ENCODE assay signal across 8 cellular contexts in genomic region chr17:77098884-77099545, GRCh38. TPM values are rescaled to one million over a fixed set of nuclear protein-coding genes. Genes with fewer than 3 reads are reported as not detected.
DNase-seq lines count a peak whose midpoint lies in the region; ATAC-seq, FAIRE-seq and TF ChIP-seq lines count a peak whose summit lies in the region.
"Had no signal": no experiment of that assay in that cellular context is flagged by ENCODE, and none has a peak within 500 bp of the region (broad histone marks: within the 10 kb centered on the region; RNA-seq: fewer than 3 reads in every experiment).

No MANE protein-coding gene starts in this region.

- H3K27ac ChIP-seq in astrocyte (ENCODE audit: low read depth, low read length) (no peak overlapping the region), subcutaneous abdominal adipose tissue (ENCODE audit: low read depth, low read length) (peak overlapping the region; percentile 95)

- H3K36me3 Mint-ChIP-seq in astrocyte (ENCODE audit: low read depth, unreplicated experiment) = peaks cover 16% of the 10 kb centered on the region

- peaks cover 7% of the 10 kb centered on the region for H3K4me1 Mint-ChIP-seq in astrocyte (ENCODE audit: low read depth, unreplicated experiment)

- intact Hi-C loops in left colon (cut with DNase I, micrococcal nuclease) = loop anchor here in 1 of 2 donors (10.0 kb wide), 1 partner anchor 46 kb away; the partner anchor contains the start of gene SEC14L1

- no peak for FAIRE-seq in astrocyte (lab: Jason Lieb, UNC)

- no peak overlapping the region for H3K9ac ChIP-seq in astrocyte (ENCODE audit: low read length)
- H3K9ac ChIP-seq in subcutaneous abdominal adipose tissue (ENCODE audit: low read length in 5 of 5) = peak overlapping the region in 4 of 5 donors; percentile 27 to 73 (median 46)

- no peak overlapping the region for H3K4me3 ChIP-seq in NB4 (ENCODE audit: low read depth, low read length)
- no peak overlapping the region for H3K4me3 ChIP-seq in astrocyte (ENCODE audit: insufficient read depth, low read depth, low read length)
- peak overlapping the region in 1 of 5 donors; percentile 4 for H3K4me3 ChIP-seq in subcutaneous abdominal adipose tissue (ENCODE audit: low read depth in 1 of 5, low read length in 5 of 5)

- H3K79me2 ChIP-seq in astrocyte (ENCODE audit: insufficient read depth, low read length) = peaks cover 3% of the 10 kb centered on the region

- H4K20me1 ChIP-seq in astrocyte (ENCODE audit: insufficient read depth, low read length) = no peaks in the 10 kb centered on the region

- H3K9me3 ChIP-seq in astrocyte (ENCODE audit: insufficient read depth, low read depth, low read length) (no peaks in the 10 kb centered on the region), subcutaneous abdominal adipose tissue (ENCODE audit: control insufficient read depth in 5 of 5, low read length in 5 of 5) (no peaks in the 10 kb centered on the region)

- H3K27me3 Mint-ChIP-seq in astrocyte (ENCODE audit: low read depth, unreplicated experiment) = no peaks in the 10 kb centered on the region
- H3K27me3 Mint-ChIP-seq: naive B cell had no signal

- H2AFZ ChIP-seq in astrocyte (ENCODE audit: low read depth, low read length) = no peak overlapping the region

- no peak for ATAC-seq in left colon

- DNase-seq in NB4 (ENCODE audit: low read depth) (peak; percentile 82), astrocyte (ENCODE audit: low read depth) (peak; percentile 66), hepatic stellate cell (ENCODE audit: low spot score) (peak; percentile 36), left colon (no peak), NCI-H748 (lab: John Stamatoyannopoulos, UW; ENCODE audit: unreplicated experiment) (no peak), NCI-H774 (lab: John Stamatoyannopoulos, UW) (no peak)
- DNase-seq: naive B cell had no signal

- no peaks in the 10 kb centered on the region for H3K9me3 Mint-ChIP-seq in astrocyte (ENCODE audit: unreplicated experiment)
- H3K9me3 Mint-ChIP-seq: naive B cell had no signal

- TF ChIP-seq CTCF in NB4 (IDR thresholded peaks at IDR 0.05; ENCODE audit: low read depth, low read length) = no peak
- no peak for TF ChIP-seq CTCF in astrocyte (IDR thresholded peaks at IDR 0.05; ENCODE audit: insufficient read depth, low read depth, low read length)

- no peak for TF ChIP-seq POLR2A in NB4 (IDR thresholded peaks at IDR 0.05; ENCODE audit: extremely low read depth, insufficient read length)

- H3K27me3 ChIP-seq in astrocyte (ENCODE audit: insufficient read depth, low read length) = no peaks in the 10 kb centered on the region
- H3K27me3 ChIP-seq in subcutaneous abdominal adipose tissue (ENCODE audit: control insufficient read depth in 5 of 5, insufficient read depth in 4 of 5, low read length in 5 of 5) = no peaks in the 10 kb centered on the region

- peaks cover 9% of the 10 kb centered on the region for H3K4me1 ChIP-seq in astrocyte (ENCODE audit: insufficient read depth, low read length)
- peaks cover 11 to 42% (median 39%) of the 10 kb centered on the region in 5 donors for H3K4me1 ChIP-seq in subcutaneous abdominal adipose tissue (ENCODE audit: control insufficient read depth in 5 of 5, insufficient read depth in 5 of 5, low read length in 5 of 5)

- no peak overlapping the region for H3K27ac Mint-ChIP-seq in astrocyte (ENCODE audit: unreplicated experiment)

- peaks cover 14% of the 10 kb centered on the region for H3K36me3 ChIP-seq in astrocyte (ENCODE audit: insufficient read depth, low read length)
- H3K36me3 ChIP-seq in subcutaneous abdominal adipose tissue (ENCODE audit: control insufficient read depth in 5 of 5, insufficient read depth in 5 of 5, low read length in 5 of 5) = peaks cover 0 to 18% (median 14%) of the 10 kb centered on the region in 5 donors

- H3K4me3 Mint-ChIP-seq in astrocyte (ENCODE audit: unreplicated experiment) = no peak overlapping the region

- H3K4me2 ChIP-seq in astrocyte (ENCODE audit: low read length) = no peak overlapping the region

RNA-seq across cellular contexts. Expression of gene SEC14L1, which starts 41.8 kb away (rescaled TPM):
- total RNA-seq in astrocyte (86.7 and 93.2 TPM in 2 replicates), left colon (10 to 100 TPM; 30.4 to 48.2 TPM)

Comparison
In these comparisons a context has a peak if more than half of its experiments do, and no peak if none do; other contexts are left out.
1. DNase-seq: peak in NB4 (single experiment), astrocyte (single experiment) and hepatic stellate cell (single experiment); none in left colon (0 of 2), NCI-H748 (single experiment) and NCI-H774 (single experiment).